Comparison of ENCODE assay signal across 1 cellular context in the genomic region with DNA sequence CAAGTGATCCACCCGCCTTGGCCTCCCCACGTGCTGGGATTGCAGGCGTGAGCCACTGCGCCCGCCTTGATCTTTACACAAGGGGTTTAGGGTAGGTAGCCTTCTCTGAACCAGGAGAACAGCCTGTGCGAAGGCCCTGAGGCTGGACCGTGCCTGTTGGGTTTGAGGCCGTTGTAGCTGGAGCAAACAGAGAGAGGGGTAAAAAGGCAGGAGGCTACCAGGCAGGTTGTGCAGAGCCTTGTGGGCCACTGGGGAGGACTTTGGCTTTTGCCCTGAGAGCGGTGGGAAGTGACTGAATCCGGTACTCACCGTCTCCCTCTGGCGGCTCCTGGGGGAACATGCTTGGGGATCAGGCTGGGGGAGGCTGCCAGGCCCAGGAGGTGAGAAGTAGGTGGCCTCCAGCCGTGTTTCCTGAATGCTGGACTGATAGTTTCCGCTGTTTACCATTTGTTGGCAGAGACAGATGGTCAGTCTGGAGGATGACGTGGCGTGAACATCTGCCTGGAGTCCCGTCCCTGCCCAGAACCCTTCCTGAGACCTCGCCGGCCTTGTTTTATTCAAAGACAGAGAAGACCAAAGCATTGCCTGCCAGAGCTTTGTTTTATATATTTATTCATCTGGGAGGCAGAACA.
TF ChIP-seq lines count a peak whose summit lies in the region.

No MANE protein-coding gene starts in this region.

TF ChIP-seq in HEK293, 187 proteins besides CTCF, POLR2A, EP300 and RAD21 (continued from another document):
- TF ChIP-seq KLF9 (tag by site-specific recombination; IDR thresholded peaks at IDR 0.05; ENCODE audit: low read depth) (no peak; the same call in 1 of the 2 replicates), ZNF623 (tag by site-specific recombination; IDR thresholded peaks at IDR 0.05) (peak; percentile 84), TCF7L2 (IDR thresholded peaks at IDR 0.05; ENCODE audit: borderline replicate concordance, low read depth, low read length) (no peak), ZNF585B (tag by site-specific recombination; IDR thresholded peaks at IDR 0.05) (no peak), ZNF654 (tag by site-specific recombination; IDR thresholded peaks at IDR 0.05; ENCODE audit: low read depth) (peak; percentile 36; the same call in 1 of the 2 replicates), ZNF548 (tag by site-specific recombination; IDR thresholded peaks at IDR 0.05) (no peak), GLIS2 (tag by site-specific recombination; IDR thresholded peaks at IDR 0.05) (0 out of 2 replicates have a peak, but pooled peaks have one; percentile 28), ZFP3 (tag by site-specific recombination; IDR thresholded peaks at IDR 0.05; ENCODE audit: low read depth) (no peak), RBAK (tag by site-specific recombination; IDR thresholded peaks at IDR 0.05) (no peak), SP7 (tag by site-specific recombination; IDR thresholded peaks at IDR 0.05) (0 out of 2 replicates have a peak, but pooled peaks have one; percentile 16), ZNF76 (tag by site-specific recombination; IDR thresholded peaks at IDR 0.05; ENCODE audit: borderline replicate concordance, low read depth) (peak; percentile 60; the same call in 1 of the 2 replicates), ZFP69B (tag by site-specific recombination; IDR thresholded peaks at IDR 0.05) (no peak), BCL11A (tag by site-specific recombination; IDR thresholded peaks at IDR 0.05; ENCODE audit: low read depth) (no peak), ZNF155 (tag by site-specific recombination; IDR thresholded peaks at IDR 0.05) (no peak)
- TF ChIP-seq, protein P1, sequence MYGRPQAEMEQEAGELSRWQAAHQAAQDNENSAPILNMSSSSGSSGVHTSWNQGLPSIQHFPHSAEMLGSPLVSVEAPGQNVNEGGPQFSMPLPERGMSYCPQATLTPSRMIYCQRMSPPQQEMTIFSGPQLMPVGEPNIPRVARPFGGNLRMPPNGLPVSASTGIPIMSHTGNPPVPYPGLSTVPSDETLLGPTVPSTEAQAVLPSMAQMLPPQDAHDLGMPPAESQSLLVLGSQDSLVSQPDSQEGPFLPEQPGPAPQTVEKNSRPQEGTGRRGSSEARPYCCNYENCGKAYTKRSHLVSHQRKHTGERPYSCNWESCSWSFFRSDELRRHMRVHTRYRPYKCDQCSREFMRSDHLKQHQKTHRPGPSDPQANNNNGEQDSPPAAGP (tag by site-specific recombination; IDR thresholded peaks at IDR 0.05), result peak; percentile 60; the same call in 1 of the 2 replicates
